ENCODE assay signal across 2 cellular contexts in genomic region chr19:1509589-1510441, GRCh38.
TF ChIP-seq lines count a peak whose summit lies in the region.

No MANE protein-coding gene starts in this region.

TF ChIP-seq in HCT116, 20 proteins besides CTCF, POLR2A, EP300 and RAD21:
- TF ChIP-seq, protein P1, sequence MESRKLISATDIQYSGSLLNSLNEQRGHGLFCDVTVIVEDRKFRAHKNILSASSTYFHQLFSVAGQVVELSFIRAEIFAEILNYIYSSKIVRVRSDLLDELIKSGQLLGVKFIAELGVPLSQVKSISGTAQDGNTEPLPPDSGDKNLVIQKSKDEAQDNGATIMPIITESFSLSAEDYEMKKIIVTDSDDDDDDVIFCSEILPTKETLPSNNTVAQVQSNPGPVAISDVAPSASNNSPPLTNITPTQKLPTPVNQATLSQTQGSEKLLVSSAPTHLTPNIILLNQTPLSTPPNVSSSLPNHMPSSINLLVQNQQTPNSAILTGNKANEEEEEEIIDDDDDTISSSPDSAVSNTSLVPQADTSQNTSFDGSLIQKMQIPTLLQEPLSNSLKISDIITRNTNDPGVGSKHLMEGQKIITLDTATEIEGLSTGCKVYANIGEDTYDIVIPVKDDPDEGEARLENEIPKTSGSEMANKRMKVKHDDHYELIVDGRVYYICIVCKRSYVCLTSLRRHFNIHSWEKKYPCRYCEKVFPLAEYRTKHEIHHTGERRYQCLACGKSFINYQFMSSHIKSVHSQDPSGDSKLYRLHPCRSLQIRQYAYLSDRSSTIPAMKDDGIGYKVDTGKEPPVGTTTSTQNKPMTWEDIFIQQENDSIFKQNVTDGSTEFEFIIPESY (IDR thresholded peaks at IDR 0.05; ENCODE audit: extremely low read depth, insufficient replicate concordance, low read length) = no peak
- TF ChIP-seq EZH2phosphoT487 (IDR thresholded peaks at IDR 0.05; ENCODE audit: borderline replicate concordance) (no peak), ELF1 (IDR thresholded peaks at IDR 0.05; ENCODE audit: borderline replicate concordance, low read depth) (no peak), EZH2 (IDR thresholded peaks at IDR 0.05) (no peak), POLR2AphosphoS5 (IDR thresholded peaks at IDR 0.05; ENCODE audit: low read depth, low read length) (no peak), MAX (IDR thresholded peaks at IDR 0.05) (no peak), TCF7L2 (IDR thresholded peaks at IDR 0.05; ENCODE audit: borderline replicate concordance, extremely low read depth, insufficient read depth, insufficient read length) (no peak), SRF (IDR thresholded peaks at IDR 0.05; ENCODE audit: low read depth) (no peak)
- TF ChIP-seq, protein P2, sequence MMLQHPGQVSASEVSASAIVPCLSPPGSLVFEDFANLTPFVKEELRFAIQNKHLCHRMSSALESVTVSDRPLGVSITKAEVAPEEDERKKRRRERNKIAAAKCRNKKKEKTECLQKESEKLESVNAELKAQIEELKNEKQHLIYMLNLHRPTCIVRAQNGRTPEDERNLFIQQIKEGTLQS (IDR thresholded peaks at IDR 0.05) = no peak

TF ChIP-seq in H1, 55 proteins besides CTCF, POLR2A, EP300 and RAD21:
- no peak for TF ChIP-seq FOSL1 (IDR thresholded peaks at IDR 0.05; ENCODE audit: insufficient read depth, low read depth, low read length)
- TF ChIP-seq CHD1 (IDR thresholded peaks at IDR 0.05; ENCODE audit: low read depth, low read length) = no peak
- no peak for TF ChIP-seq TBP (IDR thresholded peaks at IDR 0.05; ENCODE audit: low read depth, low read length)
- TF ChIP-seq SIX5 (IDR thresholded peaks at IDR 0.05; ENCODE audit: low read depth, low read length) = no peak
- TF ChIP-seq RFX5 (IDR thresholded peaks at IDR 0.05; ENCODE audit: borderline replicate concordance, low read depth, low read length) = no peak
- no peak for TF ChIP-seq MAFK (IDR thresholded peaks at IDR 0.05; ENCODE audit: low read depth, low read length)
- no peak for TF ChIP-seq CBX5 (IDR thresholded peaks at IDR 0.05; ENCODE audit: low read depth, low read length)
- TF ChIP-seq KDM4A (IDR thresholded peaks at IDR 0.05; ENCODE audit: low read depth, low read length, severe bottlenecking) = no peak
- no peak for TF ChIP-seq RXRA (IDR thresholded peaks at IDR 0.05; ENCODE audit: insufficient read depth, low read depth, low read length)
- TF ChIP-seq SIRT6 (IDR thresholded peaks at IDR 0.05; ENCODE audit: low read length) = no peak
- no peak for TF ChIP-seq USF2 (IDR thresholded peaks at IDR 0.05; ENCODE audit: low read length)
- TF ChIP-seq CHD2 (IDR thresholded peaks at IDR 0.05; ENCODE audit: low read length) = no peak
- no peak for TF ChIP-seq EGR1 (IDR thresholded peaks at IDR 0.05; ENCODE audit: borderline replicate concordance, low read depth, low read length)
- no peak for TF ChIP-seq SIN3A (conservative IDR thresholded peaks at IDR 0.05 in 1 of 2, IDR thresholded peaks at IDR 0.05 in 1 of 2; ENCODE audit: low read depth in 1 of 2, low read length in 2 of 2)
- no peak for TF ChIP-seq KDM1A (IDR thresholded peaks at IDR 0.05; ENCODE audit: borderline replicate concordance, low read length)
- TF ChIP-seq YY1 (IDR thresholded peaks at IDR 0.05; ENCODE audit: low read depth, low read length) = no peak
- no peak for TF ChIP-seq MAX (IDR thresholded peaks at IDR 0.05)
- TF ChIP-seq POU5F1 (IDR thresholded peaks at IDR 0.05; ENCODE audit: low read depth, low read length) = no peak
TF ChIP-seq in H1: peak in this region for 0.
